In genomic region chr12:129138776-129139175, GRCh38 we compare ENCODE assay signal across 9 cellular contexts.
"Had no signal": no experiment of that assay in that cellular context is flagged by ENCODE, and none has a peak within 500 bp of the region (broad histone marks: within the 10 kb centered on the region; RNA-seq: fewer than 3 reads in every experiment).

No MANE protein-coding gene starts in this region.

- H3K9me3 Mint-ChIP-seq: H9 had no signal

- ATAC-seq: GM23338, HCT116 had no signal

- H3K4me1 ChIP-seq: HAP-1 had no signal

- H3K4me3 ChIP-seq: GM23248, GM23338, HAP-1 had no signal

- H3K4me3 Mint-ChIP-seq: GM23338, H9, HFFc6 had no signal

- DNase-seq: GM23248, GOT3, H7, H9, HCEC 1CT, HFFc6 had no signal

- H3K9me3 ChIP-seq: HAP-1 had no signal

- H3K27ac Mint-ChIP-seq: GM23338, H9, HFFc6 had no signal

- H3K9ac ChIP-seq: GM23248 had no signal

- H3K4me1 Mint-ChIP-seq: GM23338, H9 had no signal

- H3K36me3 ChIP-seq: HAP-1 had no signal

- H3K27ac ChIP-seq: GM23248 had no signal
